ENCODE assay signal across 1 cellular context in the genomic region with DNA sequence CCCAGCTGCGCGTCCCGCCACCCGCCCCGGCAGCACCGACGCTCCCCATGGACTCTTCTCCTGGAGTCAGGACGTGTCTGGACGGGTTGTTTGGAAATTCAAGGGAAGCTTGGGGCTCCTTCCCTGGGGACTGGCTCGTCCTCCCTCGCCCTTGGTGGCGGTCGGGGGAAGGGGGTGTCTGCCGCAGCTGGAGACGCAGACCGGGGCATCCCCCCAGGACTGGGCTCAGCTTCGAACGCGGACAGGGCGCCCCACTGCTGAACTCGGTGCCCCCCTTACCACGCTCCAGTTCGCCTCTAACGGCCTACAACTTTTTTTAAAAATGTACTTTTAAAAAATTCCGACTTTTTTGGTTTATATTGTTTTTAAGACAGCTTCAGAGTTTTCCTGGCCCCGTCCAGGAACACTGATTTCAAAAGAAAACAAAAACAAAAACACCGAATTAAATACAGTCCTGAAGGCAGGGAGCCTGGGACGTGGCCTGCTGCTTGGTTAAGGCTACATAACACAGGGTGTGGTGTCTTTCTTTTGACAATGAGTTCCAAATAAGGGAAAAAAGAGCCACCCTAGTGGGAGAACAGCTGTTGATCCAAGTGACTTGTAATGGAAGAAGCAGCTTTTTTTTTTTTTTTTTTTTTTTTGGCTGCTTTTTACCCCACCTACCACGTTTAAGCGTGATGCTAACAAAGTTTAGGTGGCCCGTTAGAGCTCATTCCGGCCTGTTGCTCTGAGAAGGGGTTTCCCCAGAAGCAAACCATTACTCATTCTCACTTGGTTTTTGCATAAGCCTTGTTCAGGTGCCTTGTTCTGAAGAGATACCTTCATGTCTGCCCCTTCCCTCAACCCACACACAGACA.
A peak's percentile ranks its signal among the peaks of the same experiment; 100 is the strongest.
TF ChIP-seq lines count a peak whose summit lies in the region.

No MANE protein-coding gene starts in this region.

TF ChIP-seq in HEK293, 187 proteins besides CTCF, POLR2A, EP300 and RAD21 (continued from another document and continues in another):
- TF ChIP-seq, protein P1, sequence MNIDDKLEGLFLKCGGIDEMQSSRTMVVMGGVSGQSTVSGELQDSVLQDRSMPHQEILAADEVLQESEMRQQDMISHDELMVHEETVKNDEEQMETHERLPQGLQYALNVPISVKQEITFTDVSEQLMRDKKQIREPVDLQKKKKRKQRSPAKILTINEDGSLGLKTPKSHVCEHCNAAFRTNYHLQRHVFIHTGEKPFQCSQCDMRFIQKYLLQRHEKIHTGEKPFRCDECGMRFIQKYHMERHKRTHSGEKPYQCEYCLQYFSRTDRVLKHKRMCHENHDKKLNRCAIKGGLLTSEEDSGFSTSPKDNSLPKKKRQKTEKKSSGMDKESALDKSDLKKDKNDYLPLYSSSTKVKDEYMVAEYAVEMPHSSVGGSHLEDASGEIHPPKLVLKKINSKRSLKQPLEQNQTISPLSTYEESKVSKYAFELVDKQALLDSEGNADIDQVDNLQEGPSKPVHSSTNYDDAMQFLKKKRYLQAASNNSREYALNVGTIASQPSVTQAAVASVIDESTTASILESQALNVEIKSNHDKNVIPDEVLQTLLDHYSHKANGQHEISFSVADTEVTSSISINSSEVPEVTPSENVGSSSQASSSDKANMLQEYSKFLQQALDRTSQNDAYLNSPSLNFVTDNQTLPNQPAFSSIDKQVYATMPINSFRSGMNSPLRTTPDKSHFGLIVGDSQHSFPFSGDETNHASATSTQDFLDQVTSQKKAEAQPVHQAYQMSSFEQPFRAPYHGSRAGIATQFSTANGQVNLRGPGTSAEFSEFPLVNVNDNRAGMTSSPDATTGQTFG (tag by site-specific recombination; IDR thresholded peaks at IDR 0.05; ENCODE audit: borderline replicate concordance), result no peak
- no peak for TF ChIP-seq YY1 (tag by site-specific recombination; IDR thresholded peaks at IDR 0.05)
- TF ChIP-seq ZNF623 (tag by site-specific recombination; IDR thresholded peaks at IDR 0.05), result no peak
- no peak for TF ChIP-seq KLF16 (tag by site-specific recombination; IDR thresholded peaks at IDR 0.05)
- TF ChIP-seq, protein P2, sequence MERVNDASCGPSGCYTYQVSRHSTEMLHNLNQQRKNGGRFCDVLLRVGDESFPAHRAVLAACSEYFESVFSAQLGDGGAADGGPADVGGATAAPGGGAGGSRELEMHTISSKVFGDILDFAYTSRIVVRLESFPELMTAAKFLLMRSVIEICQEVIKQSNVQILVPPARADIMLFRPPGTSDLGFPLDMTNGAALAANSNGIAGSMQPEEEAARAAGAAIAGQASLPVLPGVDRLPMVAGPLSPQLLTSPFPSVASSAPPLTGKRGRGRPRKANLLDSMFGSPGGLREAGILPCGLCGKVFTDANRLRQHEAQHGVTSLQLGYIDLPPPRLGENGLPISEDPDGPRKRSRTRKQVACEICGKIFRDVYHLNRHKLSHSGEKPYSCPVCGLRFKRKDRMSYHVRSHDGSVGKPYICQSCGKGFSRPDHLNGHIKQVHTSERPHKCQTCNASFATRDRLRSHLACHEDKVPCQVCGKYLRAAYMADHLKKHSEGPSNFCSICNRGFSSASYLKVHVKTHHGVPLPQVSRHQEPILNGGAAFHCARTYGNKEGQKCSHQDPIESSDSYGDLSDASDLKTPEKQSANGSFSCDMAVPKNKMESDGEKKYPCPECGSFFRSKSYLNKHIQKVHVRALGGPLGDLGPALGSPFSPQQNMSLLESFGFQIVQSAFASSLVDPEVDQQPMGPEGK (tag by site-specific recombination; IDR thresholded peaks at IDR 0.05), result peak; percentile 84
- peak; percentile 19; the same call in 1 of the 2 replicates for TF ChIP-seq PRDM10 (tag by site-specific recombination; IDR thresholded peaks at IDR 0.05)
- no peak for TF ChIP-seq ZNF169 (tag by site-specific recombination; IDR thresholded peaks at IDR 0.05)
- no peak for TF ChIP-seq ZNF521 (tag by site-specific recombination; IDR thresholded peaks at IDR 0.05)
- TF ChIP-seq, protein P3, sequence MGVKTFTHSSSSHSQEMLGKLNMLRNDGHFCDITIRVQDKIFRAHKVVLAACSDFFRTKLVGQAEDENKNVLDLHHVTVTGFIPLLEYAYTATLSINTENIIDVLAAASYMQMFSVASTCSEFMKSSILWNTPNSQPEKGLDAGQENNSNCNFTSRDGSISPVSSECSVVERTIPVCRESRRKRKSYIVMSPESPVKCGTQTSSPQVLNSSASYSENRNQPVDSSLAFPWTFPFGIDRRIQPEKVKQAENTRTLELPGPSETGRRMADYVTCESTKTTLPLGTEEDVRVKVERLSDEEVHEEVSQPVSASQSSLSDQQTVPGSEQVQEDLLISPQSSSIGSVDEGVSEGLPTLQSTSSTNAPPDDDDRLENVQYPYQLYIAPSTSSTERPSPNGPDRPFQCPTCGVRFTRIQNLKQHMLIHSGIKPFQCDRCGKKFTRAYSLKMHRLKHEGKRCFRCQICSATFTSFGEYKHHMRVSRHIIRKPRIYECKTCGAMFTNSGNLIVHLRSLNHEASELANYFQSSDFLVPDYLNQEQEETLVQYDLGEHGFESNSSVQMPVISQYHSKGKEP (tag by site-specific recombination; IDR thresholded peaks at IDR 0.05), result no peak
- no peak for TF ChIP-seq ZNF548 (tag by site-specific recombination; IDR thresholded peaks at IDR 0.05)
- no peak for TF ChIP-seq ZSCAN30 (tag by site-specific recombination; IDR thresholded peaks at IDR 0.05)
- no peak for TF ChIP-seq ZNF426 (tag by site-specific recombination; IDR thresholded peaks at IDR 0.05)
- TF ChIP-seq ZNF747 (tag by site-specific recombination; IDR thresholded peaks at IDR 0.05), result no peak
- TF ChIP-seq IKZF3 (tag by site-specific recombination; IDR thresholded peaks at IDR 0.05), result peak; percentile 71; the same call in 1 of the 2 replicates
- no peak for TF ChIP-seq ZNF404 (tag by site-specific recombination; IDR thresholded peaks at IDR 0.05)
- no peak for TF ChIP-seq ZNF658 (tag by site-specific recombination; IDR thresholded peaks at IDR 0.05)
- TF ChIP-seq MYNN (tag by site-specific recombination; IDR thresholded peaks at IDR 0.05; ENCODE audit: borderline replicate concordance), result no peak
- no peak; the same call in 1 of the 2 replicates for TF ChIP-seq ZNF121 (tag by site-specific recombination; IDR thresholded peaks at IDR 0.05)
- TF ChIP-seq ZBTB17 (tag by site-specific recombination; IDR thresholded peaks at IDR 0.05), result 0 out of 2 replicates have a peak, but pooled peaks have one; percentile 18
- TF ChIP-seq ZNF37A (tag by site-specific recombination; IDR thresholded peaks at IDR 0.05), result no peak
- TF ChIP-seq ZNF514 (tag by site-specific recombination; IDR thresholded peaks at IDR 0.05), result no peak
- TF ChIP-seq ZNF664 (tag by site-specific recombination; IDR thresholded peaks at IDR 0.05), result no peak
- no peak for TF ChIP-seq BCL11B (tag by site-specific recombination; IDR thresholded peaks at IDR 0.05; ENCODE audit: low read depth)
- TF ChIP-seq, protein P4, sequence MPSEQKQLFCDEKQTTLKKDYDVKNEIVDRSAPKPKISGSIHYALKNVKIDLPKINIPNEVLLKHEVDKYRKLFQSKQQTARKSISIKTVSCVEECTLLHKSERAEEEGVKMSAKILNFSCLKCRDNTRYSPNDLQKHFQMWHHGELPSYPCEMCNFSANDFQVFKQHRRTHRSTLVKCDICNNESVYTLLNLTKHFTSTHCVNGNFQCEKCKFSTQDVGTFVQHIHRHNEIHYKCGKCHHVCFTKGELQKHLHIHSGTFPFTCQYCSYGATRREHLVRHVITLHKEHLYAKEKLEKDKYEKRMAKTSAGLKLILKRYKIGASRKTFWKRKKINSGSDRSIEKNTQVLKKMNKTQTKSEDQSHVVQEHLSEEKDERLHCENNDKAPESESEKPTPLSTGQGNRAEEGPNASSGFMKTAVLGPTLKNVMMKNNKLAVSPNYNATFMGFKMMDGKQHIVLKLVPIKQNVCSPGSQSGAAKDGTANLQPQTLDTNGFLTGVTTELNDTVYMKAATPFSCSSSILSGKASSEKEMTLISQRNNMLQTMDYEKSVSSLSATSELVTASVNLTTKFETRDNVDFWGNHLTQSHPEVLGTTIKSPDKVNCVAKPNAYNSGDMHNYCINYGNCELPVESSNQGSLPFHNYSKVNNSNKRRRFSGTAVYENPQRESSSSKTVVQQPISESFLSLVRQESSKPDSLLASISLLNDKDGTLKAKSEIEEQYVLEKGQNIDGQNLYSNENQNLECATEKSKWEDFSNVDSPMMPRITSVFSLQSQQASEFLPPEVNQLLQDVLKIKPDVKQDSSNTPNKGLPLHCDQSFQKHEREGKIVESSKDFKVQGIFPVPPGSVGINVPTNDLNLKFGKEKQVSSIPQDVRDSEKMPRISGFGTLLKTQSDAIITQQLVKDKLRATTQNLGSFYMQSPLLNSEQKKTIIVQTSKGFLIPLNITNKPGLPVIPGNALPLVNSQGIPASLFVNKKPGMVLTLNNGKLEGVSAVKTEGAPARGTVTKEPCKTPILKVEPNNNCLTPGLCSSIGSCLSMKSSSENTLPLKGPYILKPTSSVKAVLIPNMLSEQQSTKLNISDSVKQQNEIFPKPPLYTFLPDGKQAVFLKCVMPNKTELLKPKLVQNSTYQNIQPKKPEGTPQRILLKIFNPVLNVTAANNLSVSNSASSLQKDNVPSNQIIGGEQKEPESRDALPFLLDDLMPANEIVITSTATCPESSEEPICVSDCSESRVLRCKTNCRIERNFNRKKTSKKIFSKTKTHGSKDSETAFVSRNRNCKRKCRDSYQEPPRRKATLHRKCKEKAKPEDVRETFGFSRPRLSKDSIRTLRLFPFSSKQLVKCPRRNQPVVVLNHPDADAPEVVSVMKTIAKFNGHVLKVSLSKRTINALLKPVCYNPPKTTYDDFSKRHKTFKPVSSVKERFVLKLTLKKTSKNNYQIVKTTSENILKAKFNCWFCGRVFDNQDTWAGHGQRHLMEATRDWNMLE (tag by site-specific recombination; conservative IDR thresholded peaks at IDR 0.05; ENCODE audit: low read depth), result no peak
- TF ChIP-seq, protein P5, sequence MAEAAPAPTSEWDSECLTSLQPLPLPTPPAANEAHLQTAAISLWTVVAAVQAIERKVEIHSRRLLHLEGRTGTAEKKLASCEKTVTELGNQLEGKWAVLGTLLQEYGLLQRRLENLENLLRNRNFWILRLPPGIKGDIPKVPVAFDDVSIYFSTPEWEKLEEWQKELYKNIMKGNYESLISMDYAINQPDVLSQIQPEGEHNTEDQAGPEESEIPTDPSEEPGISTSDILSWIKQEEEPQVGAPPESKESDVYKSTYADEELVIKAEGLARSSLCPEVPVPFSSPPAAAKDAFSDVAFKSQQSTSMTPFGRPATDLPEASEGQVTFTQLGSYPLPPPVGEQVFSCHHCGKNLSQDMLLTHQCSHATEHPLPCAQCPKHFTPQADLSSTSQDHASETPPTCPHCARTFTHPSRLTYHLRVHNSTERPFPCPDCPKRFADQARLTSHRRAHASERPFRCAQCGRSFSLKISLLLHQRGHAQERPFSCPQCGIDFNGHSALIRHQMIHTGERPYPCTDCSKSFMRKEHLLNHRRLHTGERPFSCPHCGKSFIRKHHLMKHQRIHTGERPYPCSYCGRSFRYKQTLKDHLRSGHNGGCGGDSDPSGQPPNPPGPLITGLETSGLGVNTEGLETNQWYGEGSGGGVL (tag by site-specific recombination; IDR thresholded peaks at IDR 0.05), result peak; percentile 13; the same call in 1 of the 2 replicates
- TF ChIP-seq ZNF155 (tag by site-specific recombination; IDR thresholded peaks at IDR 0.05), result no peak
- TF ChIP-seq SP2 (tag by site-specific recombination; IDR thresholded peaks at IDR 0.05), result no peak
- TF ChIP-seq ZNF146 (tag by site-specific recombination; IDR thresholded peaks at IDR 0.05), result no peak
- TF ChIP-seq ZNF248 (tag by site-specific recombination; IDR thresholded peaks at IDR 0.05), result no peak
- TF ChIP-seq ZNF19 (tag by site-specific recombination; IDR thresholded peaks at IDR 0.05; ENCODE audit: low read depth), result no peak
- no peak for TF ChIP-seq ZNF132 (tag by site-specific recombination; IDR thresholded peaks at IDR 0.05; ENCODE audit: borderline replicate concordance)
- TF ChIP-seq ZNF529 (tag by site-specific recombination; IDR thresholded peaks at IDR 0.05; ENCODE audit: insufficient replicate concordance), result no peak
- TF ChIP-seq ZNF561 (tag by site-specific recombination; IDR thresholded peaks at IDR 0.05; ENCODE audit: borderline replicate concordance), result no peak
- TF ChIP-seq ZNF701 (tag by site-specific recombination; IDR thresholded peaks at IDR 0.05), result no peak
- TF ChIP-seq ZNF654 (tag by site-specific recombination; IDR thresholded peaks at IDR 0.05; ENCODE audit: low read depth), result no peak
- no peak for TF ChIP-seq ZNF624 (tag by site-specific recombination; IDR thresholded peaks at IDR 0.05)
- TF ChIP-seq ZNF677 (tag by site-specific recombination; IDR thresholded peaks at IDR 0.05), result no peak
- no peak for TF ChIP-seq ZNF26 (tag by site-specific recombination; IDR thresholded peaks at IDR 0.05)
- TF ChIP-seq ZNF433 (tag by site-specific recombination; IDR thresholded peaks at IDR 0.05; ENCODE audit: low read depth), result no peak
